ENCODE assay signal across 1 cellular context in the genomic region with DNA sequence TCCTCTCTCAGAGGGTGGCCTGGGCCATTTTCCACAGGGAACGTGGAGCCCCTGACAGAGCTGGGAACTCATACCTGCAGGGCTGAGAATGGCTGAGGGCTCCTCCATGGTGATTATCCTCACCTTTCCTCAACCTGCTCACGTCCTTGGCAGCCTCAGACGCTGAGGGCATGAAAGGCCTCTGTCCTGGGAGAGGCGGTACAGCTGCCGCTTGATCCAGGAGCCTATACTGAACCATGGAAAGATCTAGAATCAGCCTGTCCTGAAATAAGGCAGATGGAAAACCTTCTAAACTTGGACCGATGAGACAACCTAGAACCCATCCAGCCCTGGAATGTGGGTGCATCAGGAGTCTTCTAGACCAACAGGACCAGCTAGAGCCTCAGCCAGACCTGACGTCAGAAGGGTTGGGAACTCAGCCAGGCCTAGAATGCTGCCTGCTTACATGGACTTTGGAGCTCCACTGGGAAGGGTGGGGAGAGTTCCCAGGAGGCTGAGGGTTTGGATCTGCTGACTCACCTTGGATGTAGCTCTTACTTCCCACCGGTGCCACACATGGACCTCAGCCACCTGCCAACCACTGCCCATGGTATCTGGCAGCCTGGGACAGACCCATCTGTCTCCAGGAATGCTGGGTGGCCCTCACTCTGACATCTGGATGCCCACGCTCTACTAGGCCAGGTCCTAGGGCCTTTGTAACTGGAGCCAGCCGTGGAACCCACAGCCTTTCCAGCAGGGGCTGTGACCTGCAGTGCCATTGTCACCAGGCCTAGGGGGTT.
A peak's percentile ranks its signal among the peaks of the same experiment; 100 is the strongest.
TF ChIP-seq lines count a peak whose summit lies in the region.

No MANE protein-coding gene starts in this region.

TF ChIP-seq in HepG2, 621 proteins besides CTCF, POLR2A, EP300 and RAD21 (continued from another document and continues in another):
- TF ChIP-seq, protein P1, sequence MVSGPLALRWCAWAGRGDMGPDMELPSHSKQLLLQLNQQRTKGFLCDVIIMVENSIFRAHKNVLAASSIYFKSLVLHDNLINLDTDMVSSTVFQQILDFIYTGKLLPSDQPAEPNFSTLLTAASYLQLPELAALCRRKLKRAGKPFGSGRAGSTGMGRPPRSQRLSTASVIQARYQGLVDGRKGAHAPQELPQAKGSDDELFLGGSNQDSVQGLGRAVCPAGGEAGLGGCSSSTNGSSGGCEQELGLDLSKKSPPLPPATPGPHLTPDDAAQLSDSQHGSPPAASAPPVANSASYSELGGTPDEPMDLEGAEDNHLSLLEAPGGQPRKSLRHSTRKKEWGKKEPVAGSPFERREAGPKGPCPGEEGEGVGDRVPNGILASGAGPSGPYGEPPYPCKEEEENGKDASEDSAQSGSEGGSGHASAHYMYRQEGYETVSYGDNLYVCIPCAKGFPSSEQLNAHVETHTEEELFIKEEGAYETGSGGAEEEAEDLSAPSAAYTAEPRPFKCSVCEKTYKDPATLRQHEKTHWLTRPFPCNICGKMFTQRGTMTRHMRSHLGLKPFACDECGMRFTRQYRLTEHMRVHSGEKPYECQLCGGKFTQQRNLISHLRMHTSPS (CRISPR knock-in tag; IDR thresholded peaks at IDR 0.05; ENCODE audit: low read depth): peak; percentile 68; the same call in 1 of the 2 replicates
- TF ChIP-seq, protein P2, sequence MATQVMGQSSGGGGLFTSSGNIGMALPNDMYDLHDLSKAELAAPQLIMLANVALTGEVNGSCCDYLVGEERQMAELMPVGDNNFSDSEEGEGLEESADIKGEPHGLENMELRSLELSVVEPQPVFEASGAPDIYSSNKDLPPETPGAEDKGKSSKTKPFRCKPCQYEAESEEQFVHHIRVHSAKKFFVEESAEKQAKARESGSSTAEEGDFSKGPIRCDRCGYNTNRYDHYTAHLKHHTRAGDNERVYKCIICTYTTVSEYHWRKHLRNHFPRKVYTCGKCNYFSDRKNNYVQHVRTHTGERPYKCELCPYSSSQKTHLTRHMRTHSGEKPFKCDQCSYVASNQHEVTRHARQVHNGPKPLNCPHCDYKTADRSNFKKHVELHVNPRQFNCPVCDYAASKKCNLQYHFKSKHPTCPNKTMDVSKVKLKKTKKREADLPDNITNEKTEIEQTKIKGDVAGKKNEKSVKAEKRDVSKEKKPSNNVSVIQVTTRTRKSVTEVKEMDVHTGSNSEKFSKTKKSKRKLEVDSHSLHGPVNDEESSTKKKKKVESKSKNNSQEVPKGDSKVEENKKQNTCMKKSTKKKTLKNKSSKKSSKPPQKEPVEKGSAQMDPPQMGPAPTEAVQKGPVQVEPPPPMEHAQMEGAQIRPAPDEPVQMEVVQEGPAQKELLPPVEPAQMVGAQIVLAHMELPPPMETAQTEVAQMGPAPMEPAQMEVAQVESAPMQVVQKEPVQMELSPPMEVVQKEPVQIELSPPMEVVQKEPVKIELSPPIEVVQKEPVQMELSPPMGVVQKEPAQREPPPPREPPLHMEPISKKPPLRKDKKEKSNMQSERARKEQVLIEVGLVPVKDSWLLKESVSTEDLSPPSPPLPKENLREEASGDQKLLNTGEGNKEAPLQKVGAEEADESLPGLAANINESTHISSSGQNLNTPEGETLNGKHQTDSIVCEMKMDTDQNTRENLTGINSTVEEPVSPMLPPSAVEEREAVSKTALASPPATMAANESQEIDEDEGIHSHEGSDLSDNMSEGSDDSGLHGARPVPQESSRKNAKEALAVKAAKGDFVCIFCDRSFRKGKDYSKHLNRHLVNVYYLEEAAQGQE (IDR thresholded peaks at IDR 0.05; ENCODE audit: borderline replicate concordance in 1 of 2, low read depth in 1 of 2, low read length in 2 of 2): no peak
- no peak for TF ChIP-seq ZNF747 (CRISPR knock-in tag; IDR thresholded peaks at IDR 0.05; ENCODE audit: borderline replicate concordance)
- TF ChIP-seq ZBTB20 (CRISPR knock-in tag; IDR thresholded peaks at IDR 0.05; ENCODE audit: borderline replicate concordance, low read depth): no peak
- peak; percentile 86; the same call in 1 of the 2 replicates for TF ChIP-seq HNRNPL (IDR thresholded peaks at IDR 0.05; ENCODE audit: low read depth, low read length)
- TF ChIP-seq CREM (IDR thresholded peaks at IDR 0.05): peak; percentile 67
- no peak for TF ChIP-seq CREM (CRISPR knock-in tag; IDR thresholded peaks at IDR 0.05)
- no peak for TF ChIP-seq HMG20A (CRISPR knock-in tag; IDR thresholded peaks at IDR 0.05; ENCODE audit: borderline replicate concordance)
- TF ChIP-seq MEF2D (CRISPR knock-in tag; IDR thresholded peaks at IDR 0.05): no peak
- TF ChIP-seq THRA (CRISPR knock-in tag; IDR thresholded peaks at IDR 0.05; ENCODE audit: borderline replicate concordance): no peak
- TF ChIP-seq CC2D1A (CRISPR knock-in tag; IDR thresholded peaks at IDR 0.05): no peak
- TF ChIP-seq MTF2 (CRISPR knock-in tag; IDR thresholded peaks at IDR 0.05; ENCODE audit: borderline replicate concordance): no peak
- TF ChIP-seq MYNN (CRISPR knock-in tag; IDR thresholded peaks at IDR 0.05; ENCODE audit: low read depth): no peak
- no peak for TF ChIP-seq NFYB (CRISPR knock-in tag; IDR thresholded peaks at IDR 0.05)
- TF ChIP-seq SYNCRIP (IDR thresholded peaks at IDR 0.05; ENCODE audit: insufficient read depth, low read depth, low read length): no peak
- peak; percentile 51; the same call in 1 of the 2 replicates for TF ChIP-seq MED1 (CRISPR knock-in tag; IDR thresholded peaks at IDR 0.05)
- TF ChIP-seq ZNF530 (CRISPR knock-in tag; IDR thresholded peaks at IDR 0.05; ENCODE audit: low read depth): no peak
- 0 out of 2 replicates have a peak, but pooled peaks have one; percentile 18 for TF ChIP-seq RFX5 (IDR thresholded peaks at IDR 0.05; ENCODE audit: low read depth, low read length)
- TF ChIP-seq NFE2L1 (CRISPR knock-in tag; IDR thresholded peaks at IDR 0.05; ENCODE audit: borderline replicate concordance): peak; percentile 65; the same call in 1 of the 2 replicates
- TF ChIP-seq REXO4 (CRISPR knock-in tag; IDR thresholded peaks at IDR 0.05; ENCODE audit: borderline replicate concordance): no peak
- TF ChIP-seq ZFP37 (CRISPR knock-in tag; IDR thresholded peaks at IDR 0.05; ENCODE audit: borderline replicate concordance): no peak
- TF ChIP-seq GABPA (IDR thresholded peaks at IDR 0.05; ENCODE audit: low read depth, low read length): no peak
- no peak for TF ChIP-seq GABPA (CRISPR knock-in tag; IDR thresholded peaks at IDR 0.05; ENCODE audit: low read depth)
- no peak for TF ChIP-seq ZNF557 (CRISPR knock-in tag; IDR thresholded peaks at IDR 0.05)
- no peak for TF ChIP-seq EZH2 (conservative IDR thresholded peaks at IDR 0.05; ENCODE audit: low read depth, low read length)
- TF ChIP-seq THAP7 (CRISPR knock-in tag; IDR thresholded peaks at IDR 0.05): 0 out of 2 replicates have a peak, but pooled peaks have one; percentile 51
- TF ChIP-seq ZFY (CRISPR knock-in tag; IDR thresholded peaks at IDR 0.05): peak; percentile 27; the same call in 1 of the 2 replicates
- TF ChIP-seq ZBTB21 (CRISPR knock-in tag; IDR thresholded peaks at IDR 0.05): peak; percentile 58
- TF ChIP-seq AHDC1 (CRISPR knock-in tag; IDR thresholded peaks at IDR 0.05; ENCODE audit: borderline replicate concordance): no peak; the same call in 1 of the 2 replicates
- no peak for TF ChIP-seq KLF11 (CRISPR knock-in tag; IDR thresholded peaks at IDR 0.05)
- TF ChIP-seq MAFF (IDR thresholded peaks at IDR 0.05; ENCODE audit: low read depth, low read length): peak; percentile 76
- no peak for TF ChIP-seq ZNF781 (CRISPR knock-in tag; IDR thresholded peaks at IDR 0.05; ENCODE audit: borderline replicate concordance, not compliant biosample characterization)
- peak; percentile 84 for TF ChIP-seq CREB1 (IDR thresholded peaks at IDR 0.05)
- TF ChIP-seq CREB1 (CRISPR knock-in tag; IDR thresholded peaks at IDR 0.05): peak; percentile 60; the same call in 1 of the 2 replicates
- no peak for TF ChIP-seq ZNF33A (CRISPR knock-in tag; IDR thresholded peaks at IDR 0.05; ENCODE audit: borderline replicate concordance)
- TF ChIP-seq FOXA3 (CRISPR knock-in tag; IDR thresholded peaks at IDR 0.05): peak; percentile 51; the same call in 1 of the 2 replicates
- 0 out of 2 replicates have a peak, but pooled peaks have one; percentile 20 for TF ChIP-seq ZNF574 (CRISPR knock-in tag; IDR thresholded peaks at IDR 0.05)
- TF ChIP-seq XRCC5 (optimal IDR thresholded peaks at IDR 0.05; ENCODE audit: low read length): peak; percentile 58
- no peak for TF ChIP-seq ZNF660 (CRISPR knock-in tag; IDR thresholded peaks at IDR 0.05; ENCODE audit: borderline replicate concordance, low read depth)
- no peak for TF ChIP-seq ETV5 (CRISPR knock-in tag; IDR thresholded peaks at IDR 0.05; ENCODE audit: borderline replicate concordance)
